In the genomic region with DNA sequence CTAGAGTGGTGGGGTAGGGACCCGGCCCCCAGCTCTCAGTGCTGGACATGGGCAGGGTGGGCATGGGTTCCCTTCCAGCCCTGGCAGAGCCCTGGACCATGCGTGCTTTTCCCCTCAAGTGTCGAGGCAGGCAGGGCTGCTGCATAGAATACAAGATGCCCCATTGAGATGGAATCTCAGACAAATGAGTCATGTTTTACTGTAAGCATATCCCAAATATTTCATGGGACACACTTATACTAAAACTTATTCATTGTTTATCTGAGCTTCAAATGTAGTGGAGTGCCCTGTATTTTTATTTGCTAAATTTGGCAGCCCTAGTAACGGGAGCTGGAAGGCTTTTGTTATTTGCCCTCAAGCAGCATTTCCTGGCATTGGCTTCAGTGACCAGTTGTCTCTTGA, we compare ENCODE assay signal across 25 cellular contexts. TPM values are rescaled to one million over a fixed set of nuclear protein-coding genes. Genes with fewer than 3 reads are reported as not detected.
A peak's percentile ranks its signal among the peaks of the same experiment; 100 is the strongest.
DNase-seq lines count a peak whose midpoint lies in the region; FAIRE-seq and TF ChIP-seq lines count a peak whose summit lies in the region.
"Had no signal": no experiment of that assay in that cellular context is flagged by ENCODE, and none has a peak within 500 bp of the region (broad histone marks: within the 10 kb centered on the region; RNA-seq: fewer than 3 reads in every experiment).

No MANE protein-coding gene starts in this region.

- DNase-seq in AG10803 (ENCODE audit: low read depth) (peak; percentile 61), MG63 (peak; percentile 77), fibroblast of gingiva (ENCODE audit: low read depth) (peak; percentile 89), osteocyte (ENCODE audit: extremely low spot score, unreplicated experiment) (no peak), glutamatergic neuron (no peak), D721Med (ENCODE audit: insufficient read length, low spot score) (no peak), coronary artery (ENCODE audit: low spot score) (no peak), medulla oblongata (ENCODE audit: extremely low spot score) (no peak)
- DNase-seq: activated naive CD8-positive, alpha-beta T cell treated with anti-CD3 and anti-CD28 coated beads for 36 hours; activated T-cell treated with anti-CD3 and anti-CD28 coated beads, Interleukin-2, amount 50 U/mL, for 72 hours; brain microvascular endothelial cell; Caco-2; dorsolateral prefrontal cortex; erythroblast; hypothalamus; NCI-H1105; NCI-H2107; nephron progenitor cell; stimulated activated naive CD4-positive, alpha-beta T cell treated with Interleukin-2 at 50 U/mL for 16 hours; T-helper 9 cell; upper lobe of left lung had no signal

- FAIRE-seq in D721Med (lab: Jason Lieb, UNC): no peak
- FAIRE-seq: K562 had no signal

- H3K27ac ChIP-seq in coronary artery: no peak overlapping the region
- H3K27ac ChIP-seq: brain microvascular endothelial cell, dorsolateral prefrontal cortex, upper lobe of left lung had no signal

- H3K9me3 ChIP-seq in MG63: no peaks in the 10 kb centered on the region
- H3K9me3 ChIP-seq: Caco-2 had no signal

- H3K4me3 Mint-ChIP-seq in osteocyte (ENCODE audit: unreplicated experiment) (peak overlapping the region; percentile 29), glutamatergic neuron (ENCODE audit: unreplicated experiment) (no peak overlapping the region)
- H3K4me3 Mint-ChIP-seq: activated naive CD8-positive, alpha-beta T cell treated with anti-CD3 and anti-CD28 coated beads for 36 hours; activated T-cell treated with anti-CD3 and anti-CD28 coated beads, Interleukin-2, amount 50 U/mL, for 72 hours; memory B cell; nephron progenitor cell had no signal

- no peaks in the 10 kb centered on the region for H3K36me3 ChIP-seq in MG63
- H3K36me3 ChIP-seq: brain microvascular endothelial cell, upper lobe of left lung had no signal

- H3K36me3 Mint-ChIP-seq in osteocyte (ENCODE audit: unreplicated experiment) (no peaks in the 10 kb centered on the region), glutamatergic neuron (ENCODE audit: unreplicated experiment) (no peaks in the 10 kb centered on the region)
- H3K36me3 Mint-ChIP-seq: memory B cell had no signal

- H3K27ac Mint-ChIP-seq in osteocyte (ENCODE audit: unreplicated experiment) (peak overlapping the region; percentile 77), glutamatergic neuron (ENCODE audit: unreplicated experiment) (no peak overlapping the region)
- H3K27ac Mint-ChIP-seq: activated naive CD8-positive, alpha-beta T cell treated with anti-CD3 and anti-CD28 coated beads for 36 hours; activated T-cell treated with anti-CD3 and anti-CD28 coated beads, Interleukin-2, amount 50 U/mL, for 72 hours; memory B cell; nephron progenitor cell had no signal

- H3K4me3 ChIP-seq in AG10803 (ENCODE audit: low read length) (no peak overlapping the region), MG63 (no peak overlapping the region), coronary artery (no peak overlapping the region)
- H3K4me3 ChIP-seq: dorsolateral prefrontal cortex, K562, upper lobe of left lung had no signal

- no peaks in the 10 kb centered on the region for H3K27me3 ChIP-seq in MG63
- H3K27me3 ChIP-seq: brain microvascular endothelial cell, dorsolateral prefrontal cortex, upper lobe of left lung had no signal

- H3K4me1 Mint-ChIP-seq in osteocyte (ENCODE audit: unreplicated experiment) (peaks cover 28% of the 10 kb centered on the region), glutamatergic neuron (ENCODE audit: low read depth, unreplicated experiment) (peaks cover 3% of the 10 kb centered on the region)

- H3K27me3 Mint-ChIP-seq in osteocyte (ENCODE audit: unreplicated experiment): no peaks in the 10 kb centered on the region
- peaks cover 4% of the 10 kb centered on the region for H3K27me3 Mint-ChIP-seq in glutamatergic neuron (ENCODE audit: unreplicated experiment)
- H3K27me3 Mint-ChIP-seq: activated naive CD8-positive, alpha-beta T cell treated with anti-CD3 and anti-CD28 coated beads for 36 hours; memory B cell had no signal

- H3K9me3 Mint-ChIP-seq in osteocyte (ENCODE audit: unreplicated experiment): no peaks in the 10 kb centered on the region
- H3K9me3 Mint-ChIP-seq in glutamatergic neuron (ENCODE audit: unreplicated experiment): peaks cover 4% of the 10 kb centered on the region
- H3K9me3 Mint-ChIP-seq: activated naive CD8-positive, alpha-beta T cell treated with anti-CD3 and anti-CD28 coated beads for 36 hours; memory B cell had no signal

- no peak for TF ChIP-seq CTCF in AG10803 (conservative IDR thresholded peaks at IDR 0.05; ENCODE audit: low read length)
- TF ChIP-seq CTCF in osteocyte (IDR thresholded peaks at IDR 0.05): no peak
- TF ChIP-seq CTCF in glutamatergic neuron (IDR thresholded peaks at IDR 0.05; ENCODE audit: partially characterized antibody, unreplicated experiment): no peak
- TF ChIP-seq CTCF in D721Med (IDR thresholded peaks at IDR 0.05; ENCODE audit: insufficient read depth, missing control alignments): no peak
- no peak for TF ChIP-seq CTCF in coronary artery (IDR thresholded peaks at IDR 0.05)

RNA-seq across cellular contexts. Expression of a gene that starts 3.2 kb away (rescaled TPM):
- total RNA-seq in MG63 (2014; rRNA removed; shearing (Covaris generic); ENCODE audit: low replicate concordance): not detected in 2 replicates
- 38.9 and 49.4 TPM in 2 replicates for total RNA-seq in osteocyte
- 121 TPM for total RNA-seq in glutamatergic neuron (ENCODE audit: unreplicated experiment)
- total RNA-seq: kidney epithelial cell, renal cortical epithelial cell had no signal

RNA-seq across cellular contexts. Expression of a gene that starts 31.6 kb away (rescaled TPM):
- 31.6 and 31.7 TPM in 2 replicates for total RNA-seq in MG63 (2014; rRNA removed; shearing (Covaris generic); ENCODE audit: low replicate concordance)
- total RNA-seq in osteocyte: 26.8 and 29.3 TPM in 2 replicates
- 45.9 TPM for total RNA-seq in glutamatergic neuron (ENCODE audit: unreplicated experiment)

Comparison
In these comparisons a context has a peak if more than half of its experiments do, and no peak if none do; other contexts are left out.
1. DNase-seq: peak in AG10803 (single experiment), MG63 (single experiment) and fibroblast of gingiva (single experiment); none in osteocyte (single experiment), glutamatergic neuron (single experiment), D721Med (single experiment), coronary artery (single experiment) and medulla oblongata (single experiment).
2. RNA of a gene that starts 3.2 kb away (total RNA-seq): 121 TPM in glutamatergic neuron (single experiment) and 38.9 to 49.4 TPM in osteocyte; not detected in MG63; every median in the first group is over 10 times any median in the second.